1 cellular context compared by ENCODE assay signal in genomic region chr1:228400692-228401454, GRCh38.
TF ChIP-seq lines count a peak whose summit lies in the region.

No MANE protein-coding gene starts in this region.

TF ChIP-seq in IMR-90, 13 proteins besides CTCF, POLR2A, EP300 and RAD21:
- TF ChIP-seq MAFK (IDR thresholded peaks at IDR 0.05; ENCODE audit: low read depth, low read length) (peak; percentile 99), BHLHE40 (IDR thresholded peaks at IDR 0.05; ENCODE audit: low read depth, low read length) (no peak)
